8 cellular contexts compared by ENCODE assay signal in genomic region chr14:24145219-24145618, GRCh38. TPM values are rescaled to one million over a fixed set of nuclear protein-coding genes. Genes with fewer than 3 reads are reported as not detected.
DNase-seq lines count a peak whose midpoint lies in the region; ATAC-seq and TF ChIP-seq lines count a peak whose summit lies in the region.
"Had no signal": no experiment of that assay in that cellular context is flagged by ENCODE, and none has a peak within 500 bp of the region (broad histone marks: within the 10 kb centered on the region; RNA-seq: fewer than 3 reads in every experiment).

No MANE protein-coding gene starts in this region.

- H3K4me3 ChIP-seq in GM12875 (ENCODE audit: low read depth, low read length) (peak overlapping the region; percentile 53), SJSA1 (peak overlapping the region; percentile 86), fibroblast of pulmonary artery (replicated peaks; ENCODE audit: low read depth, low read length) (peak overlapping the region; percentile 7), skeletal muscle tissue (ENCODE audit: low read length in 3 of 3) (peak overlapping the region in 1 of 3 donors; percentile 4)

- H3K27ac ChIP-seq in SJSA1 (no peak overlapping the region), skeletal muscle tissue (ENCODE audit: low read depth, low read length) (peak overlapping the region; percentile 90)

- TF ChIP-seq CTCF in GM12875 (IDR thresholded peaks at IDR 0.05; ENCODE audit: borderline replicate concordance, insufficient read depth, low read depth, low read length) (no peak), fibroblast of pulmonary artery (IDR thresholded peaks at IDR 0.05; ENCODE audit: low read length, missing control alignments) (no peak)

- peak overlapping the region in 2 of 3 donors; percentile 81 to 96 for H3K9ac ChIP-seq in skeletal muscle tissue (ENCODE audit: low read depth in 1 of 3, low read length in 3 of 3)

- H3K4me1 ChIP-seq in SJSA1 (replicated peaks), result peaks cover 30% of the 10 kb centered on the region
- peaks cover 34 to 67% (median 41%) of the 10 kb centered on the region in 3 donors for H3K4me1 ChIP-seq in skeletal muscle tissue (ENCODE audit: control insufficient read depth in 3 of 3, insufficient read depth in 3 of 3, low read length in 3 of 3)

- intact Hi-C loops in left ventricle myocardium superior (cut with micrococcal nuclease), result no loop called here

- H3K9me3 ChIP-seq in SJSA1 (replicated peaks) (no peaks in the 10 kb centered on the region), skeletal muscle tissue (ENCODE audit: control insufficient read depth in 3 of 3, low read length in 3 of 3) (no peaks in the 10 kb centered on the region)

- ATAC-seq in GM21786 (IDR thresholded peaks at IDR 0.05; ENCODE audit: unreplicated experiment) (no peak), left ventricle myocardium superior (no peak)
- ATAC-seq: left lobe of liver had no signal

- DNase-seq in SJSA1 (ENCODE audit: low read depth in 1 of 2, low spot score in 2 of 2) (no peak), fibroblast of pulmonary artery (ENCODE audit: low read depth) (no peak), iPS-NIHi11 (ENCODE audit: low spot score) (no peak), left ventricle myocardium superior (no peak)

- H3K27me3 ChIP-seq in SJSA1 (replicated peaks) (no peaks in the 10 kb centered on the region), skeletal muscle tissue (ENCODE audit: control insufficient read depth in 3 of 3, insufficient read depth in 3 of 3, low read length in 3 of 3) (no peaks in the 10 kb centered on the region)

- H3K36me3 ChIP-seq in SJSA1, result peaks cover 62% of the 10 kb centered on the region
- H3K36me3 ChIP-seq in skeletal muscle tissue (ENCODE audit: control insufficient read depth in 3 of 3, insufficient read depth in 3 of 3, low read length in 3 of 3), result peaks cover 14 to 28% (median 17%) of the 10 kb centered on the region in 3 donors

RNA-seq across cellular contexts. Expression of gene PSME2, which starts 1.2 kb away (rescaled TPM):
- 161 and 167 TPM in 2 replicates for total RNA-seq in SJSA1 (2014; rRNA removed; shearing (Covaris generic))
- total RNA-seq in skeletal muscle tissue, result 58.5 TPM
- total RNA-seq in left ventricle myocardium superior, result 92.6 TPM

RNA-seq across cellular contexts. Expression of gene RNF31, which starts 2.1 kb away (rescaled TPM):
- total RNA-seq in SJSA1 (2014; rRNA removed; shearing (Covaris generic)), result 40.3 and 135 TPM in 2 replicates
- total RNA-seq in skeletal muscle tissue (33.4 TPM), left ventricle myocardium superior (42.8 TPM)

RNA-seq across cellular contexts. Expression of gene EMC9, which starts 3.8 kb away (rescaled TPM):
- total RNA-seq in SJSA1 (2014; rRNA removed; shearing (Covaris generic)), result 11.1 and 24.5 TPM in 2 replicates
- 12.0 TPM for total RNA-seq in skeletal muscle tissue
- 16.4 TPM for total RNA-seq in left ventricle myocardium superior

RNA-seq across cellular contexts. Expression of gene PSME1, which starts 9.2 kb away (rescaled TPM):
- 168 and 199 TPM in 2 replicates for total RNA-seq in SJSA1 (2014; rRNA removed; shearing (Covaris generic))
- total RNA-seq in skeletal muscle tissue, result 89.8 TPM
- total RNA-seq in left ventricle myocardium superior, result 137 TPM

RNA-seq across cellular contexts. Expression of gene FITM1, which starts 14.8 kb away (rescaled TPM):
- total RNA-seq in SJSA1 (2014; rRNA removed; shearing (Covaris generic)), result 1.8 TPM in 1 of 2 replicates, not detected in the other
- 172 TPM for total RNA-seq in skeletal muscle tissue
- total RNA-seq in left ventricle myocardium superior, result 140 TPM
